ENCODE assay signal across 8 cellular contexts in genomic region chr1:28913786-28914227, GRCh38. TPM values are rescaled to one million over a fixed set of nuclear protein-coding genes. Genes with fewer than 3 reads are reported as not detected.
A peak's percentile ranks its signal among the peaks of the same experiment; 100 is the strongest.
DNase-seq lines count a peak whose midpoint lies in the region; ATAC-seq and TF ChIP-seq lines count a peak whose summit lies in the region.

No MANE protein-coding gene starts in this region.

- H3K9me3 Mint-ChIP-seq in activated T-cell treated with anti-CD3 and anti-CD28 coated beads, Interleukin-2, amount 50 U/mL, for 72 hours = no peaks in the 10 kb centered on the region
- H3K9me3 Mint-ChIP-seq in activated naive CD8-positive, alpha-beta T cell treated with anti-CD3 and anti-CD28 coated beads for 36 hours = no peaks in the 10 kb centered on the region

- intact Hi-C loops in left lung (cut with DNase I) (no loop called here), tibial artery (cut with DNase I; ENCODE audit: low total_unique reads) (no loop called here)

- H3K27me3 ChIP-seq in left lung (no peaks in the 10 kb centered on the region), tibial artery (no peaks in the 10 kb centered on the region)

- H3K27ac ChIP-seq in left lung = peak overlapping the region in 1 of 2 donors; percentile 60
- H3K27ac ChIP-seq in tibial artery = peak overlapping the region; percentile 61 to 71

- no peak for TF ChIP-seq CTCF in left lung (IDR thresholded peaks at IDR 0.05)
- no peak for TF ChIP-seq CTCF in tibial artery (IDR thresholded peaks at IDR 0.05)

- H3K36me3 ChIP-seq in left lung = peaks cover 0 to 7% of the 10 kb centered on the region in 2 donors
- H3K36me3 ChIP-seq in tibial artery = no peaks in the 10 kb centered on the region

- H3K36me3 Mint-ChIP-seq in activated T-cell treated with anti-CD3 and anti-CD28 coated beads, Interleukin-2, amount 50 U/mL, for 72 hours (ENCODE audit: insufficient read depth in 2 of 2) = no peaks in the 10 kb centered on the region
- peaks cover 6% of the 10 kb centered on the region for H3K36me3 Mint-ChIP-seq in activated naive CD8-positive, alpha-beta T cell treated with anti-CD3 and anti-CD28 coated beads for 36 hours

- no peaks in the 10 kb centered on the region for H3K27me3 Mint-ChIP-seq in activated T-cell treated with anti-CD3 and anti-CD28 coated beads, Interleukin-2, amount 50 U/mL, for 72 hours (ENCODE audit: low read depth)
- no peaks in the 10 kb centered on the region for H3K27me3 Mint-ChIP-seq in activated naive CD8-positive, alpha-beta T cell treated with anti-CD3 and anti-CD28 coated beads for 36 hours

- peak overlapping the region; percentile 96 to 97 for H3K4me3 Mint-ChIP-seq in activated T-cell treated with anti-CD3 and anti-CD28 coated beads, Interleukin-2, amount 50 U/mL, for 72 hours
- H3K4me3 Mint-ChIP-seq in activated naive CD8-positive, alpha-beta T cell treated with anti-CD3 and anti-CD28 coated beads for 36 hours = peak overlapping the region; percentile 81

- H3K27ac Mint-ChIP-seq in activated T-cell treated with anti-CD3 and anti-CD28 coated beads, Interleukin-2, amount 50 U/mL, for 72 hours = peak overlapping the region; percentile 91
- peak overlapping the region; percentile 90 for H3K27ac Mint-ChIP-seq in activated naive CD8-positive, alpha-beta T cell treated with anti-CD3 and anti-CD28 coated beads for 36 hours

- no peak for ATAC-seq in activated T-cell treated with anti-CD3 and anti-CD28 coated beads, Interleukin-2, amount 50 U/mL, for 72 hours (replicated peaks in 1 of 2)
- ATAC-seq in left lung = no peak
- ATAC-seq in GM21619 (IDR thresholded peaks at IDR 0.05; ENCODE audit: unreplicated experiment) = no peak
- no peak for ATAC-seq in HG02623 (IDR thresholded peaks at IDR 0.05; ENCODE audit: unreplicated experiment)
- ATAC-seq in GM18867 (IDR thresholded peaks at IDR 0.05; ENCODE audit: unreplicated experiment) = no peak

- H3K9me3 ChIP-seq in left lung (no peaks in the 10 kb centered on the region), tibial artery (no peaks in the 10 kb centered on the region)

- peaks cover 48% of the 10 kb centered on the region for H3K4me1 Mint-ChIP-seq in activated T-cell treated with anti-CD3 and anti-CD28 coated beads, Interleukin-2, amount 50 U/mL, for 72 hours (ENCODE audit: low read depth)
- peaks cover 43% of the 10 kb centered on the region for H3K4me1 Mint-ChIP-seq in activated naive CD8-positive, alpha-beta T cell treated with anti-CD3 and anti-CD28 coated beads for 36 hours

- peaks cover 11 to 20% of the 10 kb centered on the region in 2 donors for H3K4me1 ChIP-seq in left lung
- H3K4me1 ChIP-seq in tibial artery = peaks cover 0 to 14% (median 6%) of the 10 kb centered on the region in 4 donors

- DNase-seq in activated T-cell treated with anti-CD3 and anti-CD28 coated beads, Interleukin-2, amount 50 U/mL, for 72 hours = no peak
- no peak for DNase-seq in activated T-cell treated with anti-CD3 and anti-CD28 coated beads, Interleukin-2, amount 50 U/mL, for 48 hours
- no peak for DNase-seq in activated naive CD8-positive, alpha-beta T cell treated with anti-CD3 and anti-CD28 coated beads for 36 hours
- no peak for DNase-seq in left lung
- no peak for DNase-seq in tibial artery

- peak overlapping the region; percentile 71 to 77 for H3K4me3 ChIP-seq in left lung
- peak overlapping the region; percentile 55 to 92 for H3K4me3 ChIP-seq in tibial artery

RNA-seq across cellular contexts. Expression of gene EPB41, which starts 0.6 kb away (rescaled TPM):
- total RNA-seq in activated T-cell treated with anti-CD3 and anti-CD28 coated beads, Interleukin-2, amount 50 U/mL, for 72 hours = 100 to 1,000 TPM in 1 of 2 donors, 10 to 100 TPM in 1; 73.3 to 109 TPM
- 10 to 100 TPM; 77.1 to 86.7 TPM for total RNA-seq in activated naive CD8-positive, alpha-beta T cell treated with anti-CD3 and anti-CD28 coated beads for 36 hours
- total RNA-seq in left lung = 10 to 100 TPM; 51.2 to 56.1 TPM
